17 cellular contexts compared by ENCODE assay signal in the genomic region with DNA sequence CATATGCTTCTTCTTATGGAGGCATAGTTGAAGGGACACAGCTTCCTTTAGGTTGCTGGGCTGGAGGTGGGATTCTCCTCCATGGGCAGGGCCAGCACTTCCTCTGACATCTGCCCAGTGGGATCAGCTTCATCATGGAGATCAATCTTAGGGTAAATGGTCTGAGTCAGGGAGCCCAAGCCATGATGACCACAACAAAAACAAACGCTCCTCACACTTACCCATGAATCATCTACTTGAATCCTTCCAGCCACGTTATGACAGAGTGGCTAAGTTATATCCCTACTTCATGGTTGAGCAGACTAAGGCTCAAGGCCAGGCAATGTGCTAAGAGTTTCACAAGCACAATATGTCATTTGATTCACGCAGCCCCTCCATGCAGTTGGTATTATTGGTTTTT.
DNase-seq lines count a peak whose midpoint lies in the region; ATAC-seq and TF ChIP-seq lines count a peak whose summit lies in the region.
"Had no signal": no experiment of that assay in that cellular context is flagged by ENCODE, and none has a peak within 500 bp of the region (broad histone marks: within the 10 kb centered on the region; RNA-seq: fewer than 3 reads in every experiment).

No MANE protein-coding gene starts in this region.

- POLR2A ChIA-PET in OCI-LY7 (lab: Charles Lee) = no interaction called here

- CTCF ChIA-PET in OCI-LY7 (lab: Charles Lee; ENCODE audit: unreplicated experiment) = no interaction called here

- no peak overlapping the region for H3K4me2 ChIP-seq in OCI-LY7 (ENCODE audit: low read length)

- H3K36me3 ChIP-seq in mucosa of descending colon (ENCODE audit: low read depth) (no peaks in the 10 kb centered on the region), OCI-LY7 (ENCODE audit: insufficient read depth, low read length) (no peaks in the 10 kb centered on the region), gastroesophageal sphincter (no peaks in the 10 kb centered on the region)
- H3K36me3 ChIP-seq: cardiac muscle cell, vagina had no signal

- no peaks in the 10 kb centered on the region for H4K20me1 ChIP-seq in OCI-LY7 (ENCODE audit: insufficient read depth, low read length)

- no peaks in the 10 kb centered on the region for H3K27me3 ChIP-seq in gastroesophageal sphincter
- H3K27me3 ChIP-seq: cardiac muscle cell, vagina had no signal

- no peak overlapping the region for H2AFZ ChIP-seq in OCI-LY7 (ENCODE audit: low read length)

- H3K79me2 ChIP-seq in OCI-LY7 (ENCODE audit: insufficient read depth, low read depth, low read length) = no peaks in the 10 kb centered on the region

- BruUV-seq in OCI-LY7 (replicated peaks; lab: Mats Ljungman, UMichigan) = no TSS peak

- H3K9me2 ChIP-seq in OCI-LY7 (ENCODE audit: insufficient read depth, low read length) = no peaks in the 10 kb centered on the region

- intact Hi-C loops in mucosa of descending colon (cut with DNase I, micrococcal nuclease) = no loop called here
- intact Hi-C loops in OCI-LY7 (cut with micrococcal nuclease; ENCODE audit: unreplicated experiment) = no loop called here

- TF ChIP-seq EP300 in gastroesophageal sphincter (IDR thresholded peaks at IDR 0.05) = no peak

- TF ChIP-seq POLR2A in gastroesophageal sphincter (IDR thresholded peaks at IDR 0.05) = no peak

- TF ChIP-seq CTCF in choroid plexus epithelial cell (conservative IDR thresholded peaks at IDR 0.05; ENCODE audit: low read depth, low read length) = no peak
- no peak for TF ChIP-seq CTCF in mucosa of descending colon (IDR thresholded peaks at IDR 0.05)
- TF ChIP-seq CTCF in OCI-LY7 (conservative IDR thresholded peaks at IDR 0.05; ENCODE audit: low read length) = no peak
- no peak for TF ChIP-seq CTCF in gastroesophageal sphincter (IDR thresholded peaks at IDR 0.05)

- WGBS in gastroesophageal sphincter (ENCODE audit: low coverage in 1 of 2), 2 donors = 53 to 73% methylated on average over 3 of the region's 3 CpGs

- DNase-seq in AG20443 (ENCODE audit: low spot score) = peak; percentile 65
- DNase-seq in NCI-H226 = peak; percentile 29
- DNase-seq in choroid plexus epithelial cell (ENCODE audit: low read depth) = peak; percentile 92
- no peak for DNase-seq in mucosa of descending colon
- no peak for DNase-seq in SKM-1 (lab: John Stamatoyannopoulos, UW; ENCODE audit: unreplicated experiment)
- no peak for DNase-seq in OCI-LY7 (ENCODE audit: low spot score)
- no peak for DNase-seq in occipital lobe (lab: John Stamatoyannopoulos, UW)
- DNase-seq: activated CD4-positive, alpha-beta T cell treated with anti-CD3 and anti-CD28 coated beads, Interleukin-2, amount 10 ng/mL, durations not matched to agents 24 days and 14 days; activated T-cell treated with anti-CD3 and anti-CD28 coated beads, Interleukin-2, amount 50 U/mL, for 72 hours; GF-D8; NCI-H1417 treated with DMSO at 0.1 percent for 48 hours; NCI-H510A; RPMI8226 had no signal

- H3K27ac ChIP-seq in OCI-LY7 (ENCODE audit: low read depth, low read length, poor library complexity, severe bottlenecking) (no peak overlapping the region), gastroesophageal sphincter (no peak overlapping the region)
- H3K27ac ChIP-seq: C4-2B, cardiac muscle cell, vagina had no signal

- no peaks in the 10 kb centered on the region for H3K9me3 ChIP-seq in mucosa of descending colon
- no peaks in the 10 kb centered on the region for H3K9me3 ChIP-seq in OCI-LY7 (ENCODE audit: low read length)
- no peaks in the 10 kb centered on the region for H3K9me3 ChIP-seq in gastroesophageal sphincter
- H3K9me3 ChIP-seq: vagina had no signal

- H3K4me3 ChIP-seq in choroid plexus epithelial cell (ENCODE audit: low read depth, low read length) (no peak overlapping the region), mucosa of descending colon (no peak overlapping the region), OCI-LY7 (ENCODE audit: low read depth, low read length, poor library complexity, severe bottlenecking) (no peak overlapping the region), gastroesophageal sphincter (no peak overlapping the region)
- H3K4me3 ChIP-seq: cardiac muscle cell, vagina had no signal

- H3K4me1 ChIP-seq in mucosa of descending colon (ENCODE audit: low read depth) (no peaks in the 10 kb centered on the region), OCI-LY7 (ENCODE audit: insufficient read depth, low read length, poor library complexity, severe bottlenecking) (no peaks in the 10 kb centered on the region), gastroesophageal sphincter (no peaks in the 10 kb centered on the region)
- H3K4me1 ChIP-seq: vagina had no signal

- ATAC-seq in mucosa of descending colon = peak; percentile 38
- no peak for ATAC-seq in gastroesophageal sphincter
- ATAC-seq: activated T-cell treated with anti-CD3 and anti-CD28 coated beads, Interleukin-2, amount 50 U/mL, for 72 hours had no signal

Comparison
In these comparisons a context has a peak if more than half of its experiments do, and no peak if none do; other contexts are left out.
1. DNase-seq: peak in AG20443 (single experiment), NCI-H226 (single experiment) and choroid plexus epithelial cell (single experiment); none in mucosa of descending colon (0 of 3), SKM-1 (single experiment), OCI-LY7 (single experiment) and occipital lobe (single experiment).